14 cellular contexts compared by ENCODE assay signal in the genomic region with DNA sequence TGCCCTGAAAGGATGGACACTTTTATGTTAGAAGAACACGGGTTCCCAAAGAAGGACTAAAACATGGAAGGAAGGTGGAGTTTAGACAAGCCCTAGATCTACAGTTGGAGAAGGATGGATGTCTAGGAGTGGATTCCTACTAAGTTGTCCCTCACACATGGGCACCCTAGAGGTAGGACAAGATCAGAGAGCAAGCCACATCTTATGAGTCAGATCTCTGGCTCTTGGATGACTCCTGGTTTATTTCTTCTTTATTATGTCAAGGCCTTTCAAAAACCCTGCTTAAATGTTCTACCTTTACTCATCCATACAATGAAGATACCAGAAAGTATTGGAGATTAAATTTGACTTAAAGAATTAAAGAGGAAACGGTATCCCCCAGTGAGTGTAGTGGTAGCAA.
"Had no signal": no experiment of that assay in that cellular context is flagged by ENCODE, and none has a peak within 500 bp of the region (broad histone marks: within the 10 kb centered on the region; RNA-seq: fewer than 3 reads in every experiment).

No MANE protein-coding gene starts in this region.

- H2AFZ ChIP-seq: hepatocyte had no signal

- H3K27me3 Mint-ChIP-seq: activated CD4-positive, alpha-beta memory T cell treated with anti-CD3 and anti-CD28 coated beads for 36 hours had no signal

- H3K36me3 ChIP-seq: colonic mucosa, thyroid gland, uterus had no signal

- H3K4me2 ChIP-seq: hepatocyte, smooth muscle cell had no signal

- H3K27me3 ChIP-seq: colonic mucosa, hepatocyte, thyroid gland, uterus had no signal

- H3K4me1 ChIP-seq: colonic mucosa, uterus had no signal

- H3K36me3 Mint-ChIP-seq: activated CD4-positive, alpha-beta memory T cell treated with anti-CD3 and anti-CD28 coated beads for 36 hours; mesothelial cell of epicardium had no signal

- H3K4me3 ChIP-seq: colonic mucosa, hepatocyte, smooth muscle cell, thyroid gland, uterus had no signal

- H3K27ac ChIP-seq: colonic mucosa, hepatocyte, uterus had no signal

- H3K9me3 ChIP-seq: colonic mucosa, thyroid gland, uterus had no signal

- H3K9me3 Mint-ChIP-seq: activated CD4-positive, alpha-beta memory T cell treated with anti-CD3 and anti-CD28 coated beads for 36 hours; activated T-helper 1 cell treated with anti-CD3 and anti-CD28 coated beads, Interleukin-12 subunit alpha, Interleukin-12 subunit beta, Interleukin-2, Interleukin-4 antibody, amounts not matched to agents 30 ng/mL and 10 ng/mL and 1 ng/mL, durations not matched to agents 14 hours and 24 hours and 36 hours; mesothelial cell of epicardium had no signal

- DNase-seq: activated CD4-positive, alpha-beta memory T cell treated with anti-CD3 and anti-CD28 coated beads for 36 hours; activated CD4-positive, alpha-beta T cell treated with anti-CD3 and anti-CD28 coated beads for 1 hour; activated naive CD4-positive, alpha-beta T cell; colonic mucosa; effector CD4-positive, alpha-beta T cell; kidney glomerular epithelial cell; posterior cingulate gyrus; right cardiac atrium; thyroid gland; uterus had no signal

- H3K4me3 Mint-ChIP-seq: activated CD4-positive, alpha-beta memory T cell treated with anti-CD3 and anti-CD28 coated beads for 36 hours; activated T-helper 1 cell treated with anti-CD3 and anti-CD28 coated beads, Interleukin-12 subunit alpha, Interleukin-12 subunit beta, Interleukin-2, Interleukin-4 antibody, amounts not matched to agents 30 ng/mL and 10 ng/mL and 1 ng/mL, durations not matched to agents 14 hours and 24 hours and 36 hours; mesothelial cell of epicardium had no signal

- H3K27ac Mint-ChIP-seq: activated CD4-positive, alpha-beta memory T cell treated with anti-CD3 and anti-CD28 coated beads for 36 hours; activated T-helper 1 cell treated with anti-CD3 and anti-CD28 coated beads, Interleukin-12 subunit alpha, Interleukin-12 subunit beta, Interleukin-2, Interleukin-4 antibody, amounts not matched to agents 30 ng/mL and 10 ng/mL and 1 ng/mL, durations not matched to agents 14 hours and 24 hours and 36 hours; mesothelial cell of epicardium had no signal

- ATAC-seq: right cardiac atrium had no signal
